In genomic region chr2:36561223-36561944, GRCh38 we compare ENCODE assay signal across 9 cellular contexts. TPM values are rescaled to one million over a fixed set of nuclear protein-coding genes. Genes with fewer than 3 reads are reported as not detected.
DNase-seq lines count a peak whose midpoint lies in the region; ATAC-seq and TF ChIP-seq lines count a peak whose summit lies in the region.
"Had no signal": no experiment of that assay in that cellular context is flagged by ENCODE, and none has a peak within 500 bp of the region (broad histone marks: within the 10 kb centered on the region; RNA-seq: fewer than 3 reads in every experiment).

No MANE protein-coding gene starts in this region.

- intact Hi-C loops in HCT116 (cut with micrococcal nuclease) (loop anchor here (10.0 kb wide), 1 partner anchor 207 kb away; the partner anchor contains the start of gene CRIM1), head of caudate nucleus (cut with DNase I) (no loop called here)

- H2AFZ ChIP-seq in HCT116 (ENCODE audit: low read depth, low read length, poor library complexity, severe bottlenecking): no peak overlapping the region

- no TSS peak for BruUV-seq in HCT116 (replicated peaks; lab: Mats Ljungman, UMichigan)

- DNase-seq in HCT116 (ENCODE audit: low read depth, low spot score) (peak; percentile 88), glomerular visceral epithelial cell (ENCODE audit: extremely low spot score) (peak; percentile 81), head of caudate nucleus (no peak), NCI-H2081 (lab: John Stamatoyannopoulos, UW) (no peak), NCI-H2029 (lab: John Stamatoyannopoulos, UW) (no peak), NCI-H2227 treated with DMSO at 0.1 percent for 48 hours (lab: John Stamatoyannopoulos, UW) (no peak)
- DNase-seq: NCI-H2171 treated with DMSO at 0.1 percent for 48 hours had no signal

- TF ChIP-seq RAD21 in HCT116 (IDR thresholded peaks at IDR 0.05; ENCODE audit: low read depth): no peak

- peak overlapping the region; percentile 81 for H3K4me2 ChIP-seq in HCT116 (ENCODE audit: low read length)

- no peaks in the 10 kb centered on the region for H3K27me3 ChIP-seq in HCT116 (ENCODE audit: insufficient read depth, low read length)
- H3K27me3 ChIP-seq in skeletal muscle tissue (ENCODE audit: control insufficient read depth in 3 of 3, insufficient read depth in 3 of 3, low read length in 3 of 3): no peaks in the 10 kb centered on the region

- TF ChIP-seq POLR2A in HCT116 (IDR thresholded peaks at IDR 0.05; ENCODE audit: borderline replicate concordance, extremely low read depth, insufficient read depth, insufficient read length): no peak

- H3K27ac ChIP-seq in HCT116 (ENCODE audit: low read depth, low read length) (peak overlapping the region; percentile 79), skeletal muscle tissue (ENCODE audit: low read depth, low read length) (peak overlapping the region; percentile 17)

- no peaks in the 10 kb centered on the region for H4K20me1 ChIP-seq in HCT116 (ENCODE audit: insufficient read depth)

- ATAC-seq in HCT116: peak; percentile 89

- RAD21 ChIA-PET in HCT116 (lab: Charles Lee; ENCODE audit: low non-redundant PET in 1 of 2, low total read pairs in 2 of 2, uncharacterized antibody in 2 of 2, unreplicated experiment in 2 of 2): no interaction called here

- H3K4me1 ChIP-seq in HCT116 (ENCODE audit: control insufficient read depth in 1 of 2, insufficient read depth in 2 of 2, low read length in 2 of 2) (peaks cover 39 to 68% of the 10 kb centered on the region in 2 experiments), skeletal muscle tissue (ENCODE audit: control insufficient read depth in 3 of 3, insufficient read depth in 3 of 3, low read length in 3 of 3) (peaks cover 7 to 51% (median 17%) of the 10 kb centered on the region in 3 donors)

- H3K36me3 ChIP-seq in HCT116 (ENCODE audit: control insufficient read depth in 1 of 2, insufficient read depth in 2 of 2, low read length in 2 of 2) (no peaks in the 10 kb centered on the region; a peak in 1 of 4 replicates), skeletal muscle tissue (ENCODE audit: control insufficient read depth in 3 of 3, insufficient read depth in 3 of 3, low read length in 3 of 3) (peaks cover 7 to 47% (median 15%) of the 10 kb centered on the region in 3 donors)

- H3K4me3 ChIP-seq in HCT116 (replicated peaks in 1 of 2; ENCODE audit: low read depth in 1 of 2, low read length in 2 of 2): peak overlapping the region in 1 of 2 experiments; percentile 47; a peak in 2 of 4 replicates
- H3K4me3 ChIP-seq in WI38 (ENCODE audit: low read depth, low read length): 0 out of 2 replicates have a peak overlapping the region, but pooled peaks have one; percentile 12
- no peak overlapping the region for H3K4me3 ChIP-seq in skeletal muscle tissue (ENCODE audit: low read length in 3 of 3)

- H3K9ac ChIP-seq in HCT116 (ENCODE audit: low read length): peak overlapping the region; percentile 58
- H3K9ac ChIP-seq in skeletal muscle tissue (ENCODE audit: low read depth in 1 of 3, low read length in 3 of 3): no peak overlapping the region

- H3K79me2 ChIP-seq in HCT116 (ENCODE audit: insufficient read depth, low read length): peaks cover 19% of the 10 kb centered on the region

- TF ChIP-seq CTCF in HCT116 (IDR thresholded peaks at IDR 0.05 in 2 of 3, conservative IDR thresholded peaks at IDR 0.05 in 1 of 3; ENCODE audit: borderline replicate concordance in 1 of 3, insufficient read depth in 1 of 3, low read depth in 2 of 3, low read length in 2 of 3) (no peak), WI38 (IDR thresholded peaks at IDR 0.05; ENCODE audit: low read depth, low read length) (no peak)

- CTCF ChIA-PET in HCT116 (lab: Charles Lee): no interaction called here

- H3K9me3 ChIP-seq in HCT116 (ENCODE audit: control insufficient read depth in 1 of 2, insufficient read depth in 1 of 2, low read depth in 1 of 2, low read length in 2 of 2) (no peaks in the 10 kb centered on the region), skeletal muscle tissue (ENCODE audit: control insufficient read depth in 3 of 3, low read length in 3 of 3) (no peaks in the 10 kb centered on the region)

- no peaks in the 10 kb centered on the region for H3K9me2 ChIP-seq in HCT116 (ENCODE audit: insufficient read depth)

- POLR2A ChIA-PET in HCT116 (lab: Charles Lee): no interaction called here

TF ChIP-seq in HCT116, 20 proteins besides CTCF, POLR2A, EP300 and RAD21:
- TF ChIP-seq MAX (IDR thresholded peaks at IDR 0.05) (peak; percentile 64; the same call in 1 of the 2 replicates), EGR1 (IDR thresholded peaks at IDR 0.05; ENCODE audit: low read depth) (no peak), JUND (IDR thresholded peaks at IDR 0.05) (peak; percentile 98), SRF (IDR thresholded peaks at IDR 0.05; ENCODE audit: low read depth) (peak; percentile 81), ELF1 (IDR thresholded peaks at IDR 0.05; ENCODE audit: borderline replicate concordance, low read depth) (peak; percentile 20; the same call in 1 of the 2 replicates), TCF7L2 (IDR thresholded peaks at IDR 0.05; ENCODE audit: borderline replicate concordance, extremely low read depth, insufficient read depth, insufficient read length) (peak; percentile 96), SIN3A (IDR thresholded peaks at IDR 0.05; ENCODE audit: low read depth) (peak; percentile 77), SP1 (IDR thresholded peaks at IDR 0.05; ENCODE audit: low read depth) (peak; percentile 94), ZBTB33 (IDR thresholded peaks at IDR 0.05; ENCODE audit: extremely low read depth, insufficient replicate concordance, low read length) (no peak), ZFX (IDR thresholded peaks at IDR 0.05) (no peak), POLR2AphosphoS5 (IDR thresholded peaks at IDR 0.05; ENCODE audit: low read depth, low read length) (peak; percentile 48; the same call in 1 of the 2 replicates), ZNF274 (IDR thresholded peaks at IDR 0.05; ENCODE audit: low read depth, low read length) (no peak), EZH2phosphoT487 (IDR thresholded peaks at IDR 0.05; ENCODE audit: borderline replicate concordance) (no peak), CEBPB (IDR thresholded peaks at IDR 0.05; ENCODE audit: low read depth) (peak; percentile 61), FOSL1 (IDR thresholded peaks at IDR 0.05; ENCODE audit: low read depth) (peak; percentile 98), YY1 (IDR thresholded peaks at IDR 0.05; ENCODE audit: extremely low read depth, insufficient replicate concordance, low read depth, low read length) (no peak)
- TF ChIP-seq, protein P1, sequence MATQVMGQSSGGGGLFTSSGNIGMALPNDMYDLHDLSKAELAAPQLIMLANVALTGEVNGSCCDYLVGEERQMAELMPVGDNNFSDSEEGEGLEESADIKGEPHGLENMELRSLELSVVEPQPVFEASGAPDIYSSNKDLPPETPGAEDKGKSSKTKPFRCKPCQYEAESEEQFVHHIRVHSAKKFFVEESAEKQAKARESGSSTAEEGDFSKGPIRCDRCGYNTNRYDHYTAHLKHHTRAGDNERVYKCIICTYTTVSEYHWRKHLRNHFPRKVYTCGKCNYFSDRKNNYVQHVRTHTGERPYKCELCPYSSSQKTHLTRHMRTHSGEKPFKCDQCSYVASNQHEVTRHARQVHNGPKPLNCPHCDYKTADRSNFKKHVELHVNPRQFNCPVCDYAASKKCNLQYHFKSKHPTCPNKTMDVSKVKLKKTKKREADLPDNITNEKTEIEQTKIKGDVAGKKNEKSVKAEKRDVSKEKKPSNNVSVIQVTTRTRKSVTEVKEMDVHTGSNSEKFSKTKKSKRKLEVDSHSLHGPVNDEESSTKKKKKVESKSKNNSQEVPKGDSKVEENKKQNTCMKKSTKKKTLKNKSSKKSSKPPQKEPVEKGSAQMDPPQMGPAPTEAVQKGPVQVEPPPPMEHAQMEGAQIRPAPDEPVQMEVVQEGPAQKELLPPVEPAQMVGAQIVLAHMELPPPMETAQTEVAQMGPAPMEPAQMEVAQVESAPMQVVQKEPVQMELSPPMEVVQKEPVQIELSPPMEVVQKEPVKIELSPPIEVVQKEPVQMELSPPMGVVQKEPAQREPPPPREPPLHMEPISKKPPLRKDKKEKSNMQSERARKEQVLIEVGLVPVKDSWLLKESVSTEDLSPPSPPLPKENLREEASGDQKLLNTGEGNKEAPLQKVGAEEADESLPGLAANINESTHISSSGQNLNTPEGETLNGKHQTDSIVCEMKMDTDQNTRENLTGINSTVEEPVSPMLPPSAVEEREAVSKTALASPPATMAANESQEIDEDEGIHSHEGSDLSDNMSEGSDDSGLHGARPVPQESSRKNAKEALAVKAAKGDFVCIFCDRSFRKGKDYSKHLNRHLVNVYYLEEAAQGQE (IDR thresholded peaks at IDR 0.05; ENCODE audit: low read depth): no peak
- TF ChIP-seq, protein P2, sequence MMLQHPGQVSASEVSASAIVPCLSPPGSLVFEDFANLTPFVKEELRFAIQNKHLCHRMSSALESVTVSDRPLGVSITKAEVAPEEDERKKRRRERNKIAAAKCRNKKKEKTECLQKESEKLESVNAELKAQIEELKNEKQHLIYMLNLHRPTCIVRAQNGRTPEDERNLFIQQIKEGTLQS (IDR thresholded peaks at IDR 0.05): peak; percentile 44; the same call in 1 of the 2 replicates
TF ChIP-seq in HCT116: peak in this region for 11.

RNA-seq across cellular contexts. Expression of gene FEZ2, which starts 36.6 kb away (rescaled TPM):
- 14.8 TPM for total RNA-seq in HCT116 (2021; ENCODE audit: unreplicated experiment)
- polyA plus RNA-seq in HCT116 (2012): 6.9 and 9.6 TPM in 2 replicates
- 61.6 TPM for total RNA-seq in skeletal muscle tissue

Comparison
In these comparisons a context has a peak if more than half of its experiments do, and no peak if none do; other contexts are left out.
1. DNase-seq: peak in HCT116 (single experiment) and glomerular visceral epithelial cell (single experiment); none in head of caudate nucleus (0 of 42), NCI-H2081 (0 of 2), NCI-H2029 (single experiment) and NCI-H2227 treated with DMSO at 0.1 percent for 48 hours (single experiment).